Comparison of ENCODE assay signal across 1 cellular context in genomic region chr2:237131749-237132148, GRCh38.
TF ChIP-seq lines count a peak whose summit lies in the region.

No MANE protein-coding gene starts in this region.

TF ChIP-seq in IMR-90, 13 proteins besides CTCF, POLR2A, EP300 and RAD21:
- no peak for TF ChIP-seq ELK1 (IDR thresholded peaks at IDR 0.05; ENCODE audit: borderline replicate concordance, low read depth, low read length)
- no peak for TF ChIP-seq RFX5 (IDR thresholded peaks at IDR 0.05; ENCODE audit: low read depth, low read length)
- no peak for TF ChIP-seq USF2 (IDR thresholded peaks at IDR 0.05; ENCODE audit: low read depth, low read length)
- no peak for TF ChIP-seq FOS (IDR thresholded peaks at IDR 0.05; ENCODE audit: low read depth, low read length)
- TF ChIP-seq MXI1 (IDR thresholded peaks at IDR 0.05; ENCODE audit: borderline replicate concordance, low read depth, low read length): no peak
- TF ChIP-seq RCOR1 (IDR thresholded peaks at IDR 0.05; ENCODE audit: insufficient replicate concordance, low read length): no peak
- TF ChIP-seq SMC3 (IDR thresholded peaks at IDR 0.05; ENCODE audit: low read depth, low read length): no peak
- no peak for TF ChIP-seq NFE2L2 (IDR thresholded peaks at IDR 0.05; ENCODE audit: low read depth, low read length)
- no peak for TF ChIP-seq BHLHE40 (IDR thresholded peaks at IDR 0.05; ENCODE audit: low read depth, low read length)
- no peak for TF ChIP-seq CHD1 (IDR thresholded peaks at IDR 0.05; ENCODE audit: low read depth, low read length)
- no peak for TF ChIP-seq CEBPB (IDR thresholded peaks at IDR 0.05; ENCODE audit: low read depth, low read length)
- no peak for TF ChIP-seq MAFK (IDR thresholded peaks at IDR 0.05; ENCODE audit: low read depth, low read length)
- no peak for TF ChIP-seq MAZ (IDR thresholded peaks at IDR 0.05; ENCODE audit: borderline replicate concordance, low read depth, low read length)
